Comparison of ENCODE assay signal across 8 cellular contexts in the genomic region with DNA sequence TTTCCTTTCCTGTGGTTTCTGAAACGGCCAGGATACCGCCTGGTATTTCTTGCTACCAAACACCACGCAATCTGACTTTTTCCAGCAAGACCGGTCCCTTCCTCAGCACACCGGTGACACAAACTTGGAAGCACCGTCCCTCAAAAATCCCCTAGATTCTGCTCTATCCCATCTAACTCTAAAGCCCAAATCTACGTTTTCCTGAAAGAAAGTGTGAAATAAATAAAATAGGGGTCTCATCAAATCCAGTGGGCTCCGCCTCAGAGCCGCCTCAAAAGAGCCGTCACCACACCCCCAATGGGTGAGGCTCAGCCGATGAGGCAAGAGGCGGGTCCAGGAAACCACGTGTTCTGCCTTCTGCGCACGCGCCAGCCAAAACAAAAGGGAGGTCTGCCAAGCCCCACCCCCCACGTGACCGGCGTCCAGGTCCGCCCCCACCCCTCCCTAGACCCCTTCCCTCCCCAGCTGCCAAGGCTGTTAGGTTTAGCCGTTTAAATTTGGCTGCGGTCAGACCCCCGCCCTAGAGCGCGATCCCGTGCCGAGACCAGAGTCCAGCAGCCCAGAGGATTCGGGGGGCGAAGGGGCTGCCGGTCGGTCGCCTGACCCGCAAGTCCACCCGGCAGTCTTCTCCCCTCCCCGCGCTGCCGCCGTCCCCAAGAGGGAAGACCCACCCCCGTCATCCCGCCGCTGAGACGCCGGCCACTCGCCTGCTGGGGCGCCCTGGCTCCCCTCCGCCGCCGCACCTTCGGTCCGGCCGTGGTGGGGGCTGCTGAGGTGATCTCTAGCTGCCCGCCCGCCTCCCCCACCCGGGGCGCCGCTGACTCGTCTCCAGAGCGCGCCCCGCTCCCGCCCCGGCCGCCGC. TPM values are rescaled to one million over a fixed set of nuclear protein-coding genes. Genes with fewer than 3 reads are reported as not detected.
A peak's percentile ranks its signal among the peaks of the same experiment; 100 is the strongest.
DNase-seq lines count a peak whose midpoint lies in the region; ATAC-seq and TF ChIP-seq lines count a peak whose summit lies in the region.

No MANE protein-coding gene starts in this region.

- peak overlapping the region; percentile 93 for H2AFZ ChIP-seq in osteoblast (ENCODE audit: low read length)

- POLR2A ChIA-PET in activated naive CD8-positive, alpha-beta T cell treated with anti-CD3 and anti-CD28 coated beads, Interleukin-2, amount 10 ng/mL, durations not matched to agents 7 days and 5 days (lab: Charles Lee): interaction anchor here (1.3 kb wide), 1 partner anchor 169 kb away, joined by 6 read pairs; no protein-coding TSS in a partner anchor

- ATAC-seq in HG02642 (IDR thresholded peaks at IDR 0.05; ENCODE audit: poor library complexity, unreplicated experiment) (peak; percentile 76), thoracic aorta (ENCODE audit: insufficient number of reproducible peaks, low FRiP score, low read depth) (peak; percentile 86)
- peak; percentile 83 for ATAC-seq in activated naive CD8-positive, alpha-beta T cell treated with anti-CD3 and anti-CD28 coated beads, Interleukin-2, amount 10 ng/mL, durations not matched to agents 7 days and 5 days (ENCODE audit: low read depth)

- peak; percentile 86 for DNase-seq in NCI-H1105 (lab: John Stamatoyannopoulos, UW)
- DNase-seq in SKM-1 treated with dmso at 0.1 percent for 144 hours (lab: John Stamatoyannopoulos, UW; ENCODE audit: unreplicated experiment): peak; percentile 85
- peak; percentile 97 for DNase-seq in activated naive CD8-positive, alpha-beta T cell treated with anti-CD3 and anti-CD28 coated beads, Interleukin-2, amount 10 ng/mL, durations not matched to agents 7 days and 5 days
- peak; percentile 91 to 99 (median 96) for DNase-seq in head of caudate nucleus
- DNase-seq in osteoblast (ENCODE audit: insufficient read length, low spot score, missing footprints): peak; percentile 94
- DNase-seq in thoracic aorta (ENCODE audit: low spot score): peak; percentile 77

- H3K4me1 Mint-ChIP-seq in activated naive CD8-positive, alpha-beta T cell treated with anti-CD3 and anti-CD28 coated beads, Interleukin-2, amount 10 ng/mL, durations not matched to agents 7 days and 5 days: peaks cover 20% of the 10 kb centered on the region

- H3K9me3 ChIP-seq in osteoblast (ENCODE audit: low read depth, low read length) (no peaks in the 10 kb centered on the region), thoracic aorta (no peaks in the 10 kb centered on the region)

- peak overlapping the region; percentile 94 for H3K4me3 Mint-ChIP-seq in activated naive CD8-positive, alpha-beta T cell treated with anti-CD3 and anti-CD28 coated beads, Interleukin-2, amount 10 ng/mL, durations not matched to agents 7 days and 5 days

- H3K27me3 ChIP-seq in osteoblast (ENCODE audit: insufficient read depth, low read length): no peaks in the 10 kb centered on the region
- no peaks in the 10 kb centered on the region for H3K27me3 ChIP-seq in thoracic aorta (replicated peaks; ENCODE audit: insufficient read depth)

- H3K4me1 ChIP-seq in osteoblast (ENCODE audit: insufficient read depth, low read length): peaks cover 28% of the 10 kb centered on the region
- H3K4me1 ChIP-seq in thoracic aorta (ENCODE audit: control insufficient read depth in 1 of 2, low read depth in 2 of 2): peaks cover 17 to 41% of the 10 kb centered on the region in 2 donors

- H3K9me3 Mint-ChIP-seq in activated naive CD8-positive, alpha-beta T cell treated with anti-CD3 and anti-CD28 coated beads, Interleukin-2, amount 10 ng/mL, durations not matched to agents 7 days and 5 days: no peaks in the 10 kb centered on the region

- no peaks in the 10 kb centered on the region for H3K36me3 Mint-ChIP-seq in activated naive CD8-positive, alpha-beta T cell treated with anti-CD3 and anti-CD28 coated beads, Interleukin-2, amount 10 ng/mL, durations not matched to agents 7 days and 5 days

- H3K4me2 ChIP-seq in osteoblast (ENCODE audit: insufficient read depth, low read length): peak overlapping the region; percentile 86

- H3K36me3 ChIP-seq in osteoblast (ENCODE audit: insufficient read depth, low read length) (no peaks in the 10 kb centered on the region), thoracic aorta (no peaks in the 10 kb centered on the region)

- intact Hi-C loops in head of caudate nucleus (cut with DNase I): loop anchor here (5.0 kb wide), 2 partner anchors 168 to 238 kb away; partner anchors contain the start of gene RPE

- H3K4me3 ChIP-seq in osteoblast (ENCODE audit: insufficient read depth, low read length) (peak overlapping the region; percentile 85), thoracic aorta (peak overlapping the region; percentile 76)

- no peak for TF ChIP-seq CTCF in osteoblast (IDR thresholded peaks at IDR 0.05; ENCODE audit: extremely low read depth, low read depth, low read length)
- no peak for TF ChIP-seq CTCF in thoracic aorta (IDR thresholded peaks at IDR 0.05)

- TF ChIP-seq POLR2A in GM10847 (IDR thresholded peaks at IDR 0.05; ENCODE audit: extremely low read depth, insufficient read length): peak; percentile 22

- H3K27ac Mint-ChIP-seq in activated naive CD8-positive, alpha-beta T cell treated with anti-CD3 and anti-CD28 coated beads, Interleukin-2, amount 10 ng/mL, durations not matched to agents 7 days and 5 days: peak overlapping the region; percentile 94

- peaks cover 19% of the 10 kb centered on the region for H3K27me3 Mint-ChIP-seq in activated naive CD8-positive, alpha-beta T cell treated with anti-CD3 and anti-CD28 coated beads, Interleukin-2, amount 10 ng/mL, durations not matched to agents 7 days and 5 days

- H3K79me2 ChIP-seq in osteoblast (ENCODE audit: insufficient read depth, low read length): peaks cover 32% of the 10 kb centered on the region

- H3K27ac ChIP-seq in osteoblast (ENCODE audit: low read depth, low read length) (peak overlapping the region; percentile 96), thoracic aorta (peak overlapping the region; percentile 88 to 99)

- H4K20me1 ChIP-seq in osteoblast (ENCODE audit: insufficient read depth, low read length): no peaks in the 10 kb centered on the region

RNA-seq across cellular contexts. Expression of gene KANSL1L, which starts 0.5 kb away (rescaled TPM):
- total RNA-seq in activated naive CD8-positive, alpha-beta T cell treated with anti-CD3 and anti-CD28 coated beads, Interleukin-2, amount 10 ng/mL, durations not matched to agents 7 days and 5 days: 10 to 100 TPM in 1 of 2 experiments, 1 to 10 TPM in 1; 6.5 to 10.2 TPM
- total RNA-seq in osteoblast (37.7 and 38.0 TPM in 2 replicates), thoracic aorta (10 to 100 TPM; 35.1 to 77.2 TPM)

RNA-seq across cellular contexts. Expression of gene ACADL, which starts 54.6 kb away (rescaled TPM):
- not detected for total RNA-seq in activated naive CD8-positive, alpha-beta T cell treated with anti-CD3 and anti-CD28 coated beads, Interleukin-2, amount 10 ng/mL, durations not matched to agents 7 days and 5 days
- total RNA-seq in osteoblast (not detected in 2 replicates), thoracic aorta (100 to 1,000 TPM in 1 of 2 donors, 10 to 100 TPM in 1; 51.6 to 132 TPM)

Comparison
In these comparisons a context has a peak if more than half of its experiments do, and no peak if none do; other contexts are left out.
1. Peak in every context shown above with its lines: DNase-seq, ATAC-seq, H3K4me3 ChIP-seq and H3K27ac ChIP-seq.
2. RNA of gene ACADL, which starts 54.6 kb away (total RNA-seq): 51.6 to 132 TPM in thoracic aorta; not detected in activated naive CD8-positive, alpha-beta T cell treated with anti-CD3 and anti-CD28 coated beads, Interleukin-2, amount 10 ng/mL, durations not matched to agents 7 days and 5 days and not detected in osteoblast; every median in the first group is over 10 times any median in the second.